ENCODE assay signal across 21 cellular contexts in genomic region chr6:160134779-160135547, GRCh38. TPM values are rescaled to one million over a fixed set of nuclear protein-coding genes. Genes with fewer than 3 reads are reported as not detected.
DNase-seq lines count a peak whose midpoint lies in the region; ATAC-seq and TF ChIP-seq lines count a peak whose summit lies in the region.
"Had no signal": no experiment of that assay in that cellular context is flagged by ENCODE, and none has a peak within 500 bp of the region (broad histone marks: within the 10 kb centered on the region; RNA-seq: fewer than 3 reads in every experiment).

No MANE protein-coding gene starts in this region.

- 91 to 100% methylated on average over 4 to 6 of the region's 6 CpGs for WGBS in endodermal cell (ENCODE audit: insufficient coverage in 1 of 2, insufficient read length in 1 of 2), 2 experiments
- WGBS in right lobe of liver (ENCODE audit: insufficient coverage, low coverage, low lambda C conversion rate, missing lambda C conversion rate): 61% methylated on average over 4 of the region's 6 CpGs

- CTCF ChIA-PET in activated naive CD4-positive, alpha-beta T cell treated with anti-CD3 and anti-CD28 coated beads, Interleukin-2, amount 10 ng/mL, durations not matched to agents 7 days and 5 days (lab: Charles Lee): no interaction called here
- CTCF ChIA-PET in activated CD8-positive, alpha-beta memory T cell treated with anti-CD3 and anti-CD28 coated beads, Interleukin-2, amount 10 ng/mL, durations not matched to agents 7 days and 5 days (lab: Charles Lee): no interaction called here

- H2AFZ ChIP-seq in OCI-LY3 (ENCODE audit: low read depth, low read length): no peak overlapping the region
- H2AFZ ChIP-seq: GM23248 had no signal

- TF ChIP-seq CTCF in OCI-LY3 (IDR thresholded peaks at IDR 0.05; ENCODE audit: low read depth, low read length): no peak
- no peak for TF ChIP-seq CTCF in endodermal cell (conservative IDR thresholded peaks at IDR 0.05)
- no peak for TF ChIP-seq CTCF in right lobe of liver (IDR thresholded peaks at IDR 0.05)
- no peak for TF ChIP-seq CTCF in colonic mucosa (IDR thresholded peaks at IDR 0.05)

- H3K27me3 Mint-ChIP-seq in activated naive CD4-positive, alpha-beta T cell treated with anti-CD3 and anti-CD28 coated beads, Interleukin-2, amount 50 U/mL, for 24 hours: no peaks in the 10 kb centered on the region
- H3K27me3 Mint-ChIP-seq in activated naive CD4-positive, alpha-beta T cell treated with anti-CD3 and anti-CD28 coated beads, Interleukin-2, amount 10 ng/mL, durations not matched to agents 7 days and 5 days: peaks cover 19% of the 10 kb centered on the region
- H3K27me3 Mint-ChIP-seq in endodermal cell (ENCODE audit: insufficient read depth): peaks cover 53% of the 10 kb centered on the region
- no peaks in the 10 kb centered on the region for H3K27me3 Mint-ChIP-seq in activated CD8-positive, alpha-beta memory T cell treated with anti-CD3 and anti-CD28 coated beads, Interleukin-2, amount 10 ng/mL, durations not matched to agents 7 days and 5 days
- H3K27me3 Mint-ChIP-seq: CD4-positive, alpha-beta T cell had no signal

- no peaks in the 10 kb centered on the region for H3K9me3 ChIP-seq in OCI-LY3 (ENCODE audit: insufficient read depth, low read length)
- no peaks in the 10 kb centered on the region for H3K9me3 ChIP-seq in endodermal cell (ENCODE audit: control insufficient read depth, low read length)
- no peaks in the 10 kb centered on the region for H3K9me3 ChIP-seq in right lobe of liver
- no peaks in the 10 kb centered on the region for H3K9me3 ChIP-seq in colonic mucosa
- H3K9me3 ChIP-seq: BLaER1 treated with 17β-estradiol and CSF1 and Interleukin-3, amounts not matched to agents 10 nM and 100 nM had no signal

- H3K4me1 Mint-ChIP-seq in activated naive CD4-positive, alpha-beta T cell treated with anti-CD3 and anti-CD28 coated beads, Interleukin-2, amount 50 U/mL, for 24 hours: peaks cover 14% of the 10 kb centered on the region
- peaks cover 8% of the 10 kb centered on the region for H3K4me1 Mint-ChIP-seq in activated naive CD4-positive, alpha-beta T cell treated with anti-CD3 and anti-CD28 coated beads, Interleukin-2, amount 10 ng/mL, durations not matched to agents 7 days and 5 days
- peaks cover 48% of the 10 kb centered on the region for H3K4me1 Mint-ChIP-seq in endodermal cell
- peaks cover 11% of the 10 kb centered on the region for H3K4me1 Mint-ChIP-seq in activated CD8-positive, alpha-beta memory T cell treated with anti-CD3 and anti-CD28 coated beads, Interleukin-2, amount 10 ng/mL, durations not matched to agents 7 days and 5 days

- no peak overlapping the region for H3K9ac ChIP-seq in OCI-LY3 (ENCODE audit: low read length)
- no peak overlapping the region for H3K9ac ChIP-seq in endodermal cell (ENCODE audit: extremely low read depth, low read length, poor library complexity, severe bottlenecking)
- no peak overlapping the region for H3K9ac ChIP-seq in colonic mucosa (ENCODE audit: low read depth in 2 of 2, low read length in 2 of 2)
- H3K9ac ChIP-seq: BLaER1 treated with 17β-estradiol and CSF1 and Interleukin-3, amounts not matched to agents 10 nM and 100 nM; GM23248 had no signal

- peak overlapping the region; percentile 6 for H3K27ac Mint-ChIP-seq in activated naive CD4-positive, alpha-beta T cell treated with anti-CD3 and anti-CD28 coated beads, Interleukin-2, amount 50 U/mL, for 24 hours
- no peak overlapping the region for H3K27ac Mint-ChIP-seq in activated naive CD4-positive, alpha-beta T cell treated with anti-CD3 and anti-CD28 coated beads, Interleukin-2, amount 10 ng/mL, durations not matched to agents 7 days and 5 days
- H3K27ac Mint-ChIP-seq in endodermal cell: no peak overlapping the region
- H3K27ac Mint-ChIP-seq in activated CD8-positive, alpha-beta memory T cell treated with anti-CD3 and anti-CD28 coated beads, Interleukin-2, amount 10 ng/mL, durations not matched to agents 7 days and 5 days: no peak overlapping the region
- H3K27ac Mint-ChIP-seq: CD4-positive, alpha-beta T cell had no signal

- intact Hi-C loops in right lobe of liver (cut with DNase I): no loop called here
- intact Hi-C loops in colonic mucosa (cut with DNase I): no loop called here

- H3K4me3 ChIP-seq in OCI-LY3 (ENCODE audit: low read length) (no peak overlapping the region), endodermal cell (ENCODE audit: low read length) (no peak overlapping the region), right lobe of liver (no peak overlapping the region), colonic mucosa (no peak overlapping the region)
- H3K4me3 ChIP-seq: BLaER1 treated with 17β-estradiol and CSF1 and Interleukin-3, amounts not matched to agents 10 nM and 100 nM; GM23248 had no signal

- peaks cover 2% of the 10 kb centered on the region for H3K36me3 Mint-ChIP-seq in activated naive CD4-positive, alpha-beta T cell treated with anti-CD3 and anti-CD28 coated beads, Interleukin-2, amount 50 U/mL, for 24 hours
- H3K36me3 Mint-ChIP-seq in activated naive CD4-positive, alpha-beta T cell treated with anti-CD3 and anti-CD28 coated beads, Interleukin-2, amount 10 ng/mL, durations not matched to agents 7 days and 5 days: no peaks in the 10 kb centered on the region
- H3K36me3 Mint-ChIP-seq in endodermal cell (ENCODE audit: low read depth): no peaks in the 10 kb centered on the region
- no peaks in the 10 kb centered on the region for H3K36me3 Mint-ChIP-seq in activated CD8-positive, alpha-beta memory T cell treated with anti-CD3 and anti-CD28 coated beads, Interleukin-2, amount 10 ng/mL, durations not matched to agents 7 days and 5 days

- H3K9me3 Mint-ChIP-seq in activated naive CD4-positive, alpha-beta T cell treated with anti-CD3 and anti-CD28 coated beads, Interleukin-2, amount 50 U/mL, for 24 hours: no peaks in the 10 kb centered on the region
- H3K9me3 Mint-ChIP-seq in activated naive CD4-positive, alpha-beta T cell treated with anti-CD3 and anti-CD28 coated beads, Interleukin-2, amount 10 ng/mL, durations not matched to agents 7 days and 5 days: no peaks in the 10 kb centered on the region
- H3K9me3 Mint-ChIP-seq in endodermal cell: no peaks in the 10 kb centered on the region
- H3K9me3 Mint-ChIP-seq in activated CD8-positive, alpha-beta memory T cell treated with anti-CD3 and anti-CD28 coated beads, Interleukin-2, amount 10 ng/mL, durations not matched to agents 7 days and 5 days (ENCODE audit: low read depth): no peaks in the 10 kb centered on the region
- H3K9me3 Mint-ChIP-seq: CD4-positive, alpha-beta T cell had no signal

- H3K27me3 ChIP-seq in OCI-LY3 (ENCODE audit: low read depth, low read length): no peaks in the 10 kb centered on the region
- H3K27me3 ChIP-seq in endodermal cell (ENCODE audit: control insufficient read depth, insufficient read depth, low read length, poor library complexity, severe bottlenecking): peaks cover 7% of the 10 kb centered on the region
- no peaks in the 10 kb centered on the region for H3K27me3 ChIP-seq in right lobe of liver
- no peaks in the 10 kb centered on the region for H3K27me3 ChIP-seq in colonic mucosa
- H3K27me3 ChIP-seq: BLaER1 treated with 17β-estradiol and CSF1 and Interleukin-3, amounts not matched to agents 10 nM and 100 nM had no signal

- no peaks in the 10 kb centered on the region for H4K20me1 ChIP-seq in OCI-LY3 (ENCODE audit: insufficient read depth, low read length)

- peak; percentile 3 to 30 (median 6) for ATAC-seq in right lobe of liver
- ATAC-seq in activated CD8-positive, alpha-beta memory T cell treated with anti-CD3 and anti-CD28 coated beads, Interleukin-2, amount 10 ng/mL, durations not matched to agents 7 days and 5 days: no peak

- H3K4me3 Mint-ChIP-seq in activated naive CD4-positive, alpha-beta T cell treated with anti-CD3 and anti-CD28 coated beads, Interleukin-2, amount 50 U/mL, for 24 hours: no peak overlapping the region
- no peak overlapping the region for H3K4me3 Mint-ChIP-seq in activated naive CD4-positive, alpha-beta T cell treated with anti-CD3 and anti-CD28 coated beads, Interleukin-2, amount 10 ng/mL, durations not matched to agents 7 days and 5 days
- no peak overlapping the region for H3K4me3 Mint-ChIP-seq in endodermal cell
- H3K4me3 Mint-ChIP-seq in activated CD8-positive, alpha-beta memory T cell treated with anti-CD3 and anti-CD28 coated beads, Interleukin-2, amount 10 ng/mL, durations not matched to agents 7 days and 5 days: no peak overlapping the region
- H3K4me3 Mint-ChIP-seq: CD4-positive, alpha-beta T cell had no signal

- H3K27ac ChIP-seq in OCI-LY3 (ENCODE audit: low read length) (no peak overlapping the region), endodermal cell (ENCODE audit: low read depth, low read length) (no peak overlapping the region), right lobe of liver (peak overlapping the region in 2 of 3 donors; percentile 92 to 94), colonic mucosa (no peak overlapping the region)
- H3K27ac ChIP-seq: BLaER1 treated with 17β-estradiol and CSF1 and Interleukin-3, amounts not matched to agents 10 nM and 100 nM; GM23248 had no signal

- no peak for DNase-seq in activated naive CD4-positive, alpha-beta T cell treated with anti-CD3 and anti-CD28 coated beads, Interleukin-2, amount 10 ng/mL, durations not matched to agents 7 days and 5 days
- DNase-seq in endodermal cell (peak; percentile 35), right lobe of liver (no peak), colonic mucosa (no peak)
- no peak for DNase-seq in stimulated activated CD8-positive, alpha-beta memory T cell treated with anti-CD3 and anti-CD28 coated beads, Interleukin-4, amount 100 ng/mL, for 48 hours
- no peak for DNase-seq in activated CD8-positive, alpha-beta memory T cell treated with anti-CD3 and anti-CD28 coated beads, Interleukin-2, amount 10 ng/mL, durations not matched to agents 7 days and 5 days
- DNase-seq: AML-193; CD4-positive, alpha-beta T cell; DMS53; GM23248; H7; Karpas-422; NCI-H2029; NCI-H446 treated with DMSO at 0.1 percent for 48 hours; NCI-H526; Right ventricle myocardium superior; RPMI8226 had no signal

- H3K36me3 ChIP-seq in OCI-LY3 (replicated peaks; ENCODE audit: low read depth, low read length): no peaks in the 10 kb centered on the region
- H3K36me3 ChIP-seq in endodermal cell (ENCODE audit: control insufficient read depth, insufficient read depth, low read length): no peaks in the 10 kb centered on the region
- peaks cover 0 to 49% (median 8%) of the 10 kb centered on the region in 4 donors for H3K36me3 ChIP-seq in right lobe of liver
- no peaks in the 10 kb centered on the region for H3K36me3 ChIP-seq in colonic mucosa
- H3K36me3 ChIP-seq: BLaER1 treated with 17β-estradiol and CSF1 and Interleukin-3, amounts not matched to agents 10 nM and 100 nM had no signal

- H3K4me2 ChIP-seq in OCI-LY3 (ENCODE audit: low read length): peak overlapping the region; percentile 51
- H3K4me2 ChIP-seq: BLaER1 treated with 17β-estradiol and CSF1 and Interleukin-3, amounts not matched to agents 10 nM and 100 nM had no signal

- no peaks in the 10 kb centered on the region for H3K79me2 ChIP-seq in OCI-LY3 (ENCODE audit: low read length)

- TF ChIP-seq POLR2A in right lobe of liver (IDR thresholded peaks at IDR 0.05): no peak

- H3K4me1 ChIP-seq in OCI-LY3 (ENCODE audit: low read length) (peaks cover 14% of the 10 kb centered on the region), endodermal cell (ENCODE audit: control insufficient read depth, insufficient read depth, low read length) (peaks cover 15% of the 10 kb centered on the region), right lobe of liver (peaks cover 0 to 77% (median 40%) of the 10 kb centered on the region in 4 donors), colonic mucosa (no peaks in the 10 kb centered on the region)
- H3K4me1 ChIP-seq: BLaER1 treated with 17β-estradiol and CSF1 and Interleukin-3, amounts not matched to agents 10 nM and 100 nM had no signal

RNA-seq across cellular contexts. Expression of gene SLC22A1, which starts 13.3 kb away (rescaled TPM):
- 1 to 10 TPM in 1 of 2 donors, not detected in 1; 1.0 TPM for total RNA-seq in endodermal cell
- polyA plus RNA-seq in endodermal cell (2013, experiment 1 of 2): not detected
- 0.17 TPM for polyA plus RNA-seq in endodermal cell (2013, experiment 2 of 2)
- total RNA-seq in right lobe of liver: 1,000 to 10,000 TPM in 3 of 6 experiments, 100 to 1,000 TPM in 3; 190 to 1,656 (median 769) TPM
- total RNA-seq in colonic mucosa: 1 to 10 TPM in 1 of 2 donors, under 1 TPM in 1; 0.74 to 2.3 TPM
- total RNA-seq in activated CD8-positive, alpha-beta memory T cell treated with anti-CD3 and anti-CD28 coated beads, Interleukin-2, amount 10 ng/mL, durations not matched to agents 7 days and 5 days: 1 to 10 TPM in 1 of 2 experiments, under 1 TPM in 1; 0.82 to 1.6 TPM
- total RNA-seq: G401, GM23248 had no signal
- polyA plus RNA-seq: GM23248 had no signal

Comparison
In these comparisons a context has a peak if more than half of its experiments do, and no peak if none do; other contexts are left out.
1. H3K27ac ChIP-seq: peak in right lobe of liver (2 of 3); none in OCI-LY3 (single experiment), endodermal cell (single experiment) and colonic mucosa (single experiment).
2. RNA of gene SLC22A1, which starts 13.3 kb away (total RNA-seq): 190 to 1,656 TPM in right lobe of liver; 0.74 to 2.3 TPM in colonic mucosa, 0.82 to 1.6 TPM in activated CD8-positive, alpha-beta memory T cell treated with anti-CD3 and anti-CD28 coated beads, Interleukin-2, amount 10 ng/mL, durations not matched to agents 7 days and 5 days and 1.0 TPM in endodermal cell; every median in the first group is over 10 times any median in the second.